Comparison of ENCODE assay signal across 18 cellular contexts in genomic region chr12:54502485-54502884, GRCh38. TPM values are rescaled to one million over a fixed set of nuclear protein-coding genes. Genes with fewer than 3 reads are reported as not detected.
DNase-seq lines count a peak whose midpoint lies in the region; ATAC-seq, FAIRE-seq and TF ChIP-seq lines count a peak whose summit lies in the region.
"Had no signal": no experiment of that assay in that cellular context is flagged by ENCODE, and none has a peak within 500 bp of the region (broad histone marks: within the 10 kb centered on the region; RNA-seq: fewer than 3 reads in every experiment).

No MANE protein-coding gene starts in this region.

- FAIRE-seq in frontal cortex (lab: Jason Lieb, UNC), result no peak
- FAIRE-seq: K562 had no signal

- H3K9me3 ChIP-seq in DND-41 (ENCODE audit: insufficient read depth, low read length, severe bottlenecking), result no peaks in the 10 kb centered on the region
- H3K9me3 ChIP-seq: heart right ventricle, thoracic aorta had no signal

- H4K20me1 ChIP-seq in DND-41 (ENCODE audit: insufficient read depth, low read length), result 0 out of 2 replicates have a peak, but pooled peaks cover 4% of the 10 kb centered on the region

- no peaks in the 10 kb centered on the region for H3K27me3 Mint-ChIP-seq in activated T-cell treated with anti-CD3 and anti-CD28 coated beads, Interleukin-2, amount 50 U/mL, for 24 hours
- H3K27me3 Mint-ChIP-seq in activated CD8-positive, alpha-beta T cell treated with anti-CD3 and anti-CD28 coated beads for 36 hours, result no peaks in the 10 kb centered on the region
- no peaks in the 10 kb centered on the region for H3K27me3 Mint-ChIP-seq in naive B cell

- TF ChIP-seq CTCF in DND-41 (IDR thresholded peaks at IDR 0.05; ENCODE audit: borderline replicate concordance, extremely low read depth, low read length, poor library complexity, severe bottlenecking), result no peak
- TF ChIP-seq CTCF in activated CD8-positive, alpha-beta T cell treated with anti-CD3 and anti-CD28 coated beads for 36 hours (IDR thresholded peaks at IDR 0.05), result no peak

- no peak for ATAC-seq in DND-41 (ENCODE audit: insufficient read depth, low read depth)
- no peak for ATAC-seq in activated CD8-positive, alpha-beta T cell treated with anti-CD3 and anti-CD28 coated beads for 36 hours
- no peak for ATAC-seq in naive B cell (ENCODE audit: low read depth in 2 of 2)
- ATAC-seq in GM18858 (IDR thresholded peaks at IDR 0.05; ENCODE audit: unreplicated experiment), result no peak
- ATAC-seq: heart right ventricle, K562 had no signal

- H2AFZ ChIP-seq in DND-41 (ENCODE audit: low read depth, low read length), result no peak overlapping the region

- H3K4me2 ChIP-seq in DND-41 (ENCODE audit: insufficient read depth, low read length), result peak overlapping the region; percentile 7; the same call in 1 of the 2 replicates

- peaks cover 55% of the 10 kb centered on the region for H3K36me3 ChIP-seq in DND-41 (ENCODE audit: insufficient read depth, low read length)
- H3K36me3 ChIP-seq: thoracic aorta had no signal

- CTCF ChIA-PET in activated CD8-positive, alpha-beta T cell treated with anti-CD3 and anti-CD28 coated beads for 36 hours (lab: Charles Lee), result interaction anchor here (1.0 to 1.6 kb wide), 2 partner anchors 24 to 103 kb away, joined by 6 to 7 read pairs; no protein-coding TSS in a partner anchor

- no peak overlapping the region for H3K4me3 ChIP-seq in DND-41 (ENCODE audit: low read depth in 1 of 2, low read length in 2 of 2)
- H3K4me3 ChIP-seq: heart right ventricle, K562, thoracic aorta had no signal

- DNase-seq in activated T-cell treated with anti-CD3 and anti-CD28 coated beads, Interleukin-2, amount 50 U/mL, for 24 hours, result no peak
- DNase-seq in activated T-cell treated with anti-CD3 and anti-CD28 coated beads, Interleukin-2, amount 50 U/mL, for 1 hour, result no peak
- no peak for DNase-seq in DND-41
- DNase-seq in activated CD8-positive, alpha-beta T cell treated with anti-CD3 and anti-CD28 coated beads for 36 hours, result no peak
- DNase-seq in naive B cell, result no peak
- no peak for DNase-seq in NCI-H2196 (lab: John Stamatoyannopoulos, UW; ENCODE audit: unreplicated experiment)
- DNase-seq in frontal cortex (ENCODE audit: low spot score in 2 of 2), result no peak
- DNase-seq: ACHN; heart right ventricle; MV-4-11; NCI-H2029; NCI-H510A; NK-92 treated with Interleukin-12 subunit alpha and Interleukin-12 subunit beta, amount 100 ng/mL, for 24 hours; RPMI8226; stimulated activated CD4-positive, alpha-beta T cell treated with anti-CD3 and anti-CD28 coated beads, Interleukin-12 subunit alpha, Interleukin-12 subunit beta, amount 100 ng/mL, for 4 hours had no signal

- no peaks in the 10 kb centered on the region for H3K9me3 Mint-ChIP-seq in activated T-cell treated with anti-CD3 and anti-CD28 coated beads, Interleukin-2, amount 50 U/mL, for 24 hours
- no peaks in the 10 kb centered on the region for H3K9me3 Mint-ChIP-seq in activated CD8-positive, alpha-beta T cell treated with anti-CD3 and anti-CD28 coated beads for 36 hours
- H3K9me3 Mint-ChIP-seq in naive B cell, result no peaks in the 10 kb centered on the region

- no peak overlapping the region for H3K4me3 Mint-ChIP-seq in activated T-cell treated with anti-CD3 and anti-CD28 coated beads, Interleukin-2, amount 50 U/mL, for 24 hours
- H3K4me3 Mint-ChIP-seq in activated CD8-positive, alpha-beta T cell treated with anti-CD3 and anti-CD28 coated beads for 36 hours, result no peak overlapping the region
- H3K4me3 Mint-ChIP-seq in naive B cell, result peak overlapping the region in 5 of 8 donors; percentile 1 to 78 (median 42)

- intact Hi-C loops in activated CD8-positive, alpha-beta T cell treated with anti-CD3 and anti-CD28 coated beads for 36 hours (cut with micrococcal nuclease), result no loop called here

- H3K9ac ChIP-seq in DND-41 (ENCODE audit: low read depth, low read length), result no peak overlapping the region

- peak overlapping the region; percentile 37; the same call in 1 of the 2 replicates for H3K27ac ChIP-seq in DND-41 (ENCODE audit: low read length)
- H3K27ac ChIP-seq: heart right ventricle, thoracic aorta had no signal

- POLR2A ChIA-PET in activated CD8-positive, alpha-beta T cell treated with anti-CD3 and anti-CD28 coated beads for 36 hours (lab: Charles Lee), result no interaction called here

- H3K27me3 ChIP-seq in DND-41 (ENCODE audit: insufficient read depth, low read length, poor library complexity), result no peaks in the 10 kb centered on the region

- H3K36me3 Mint-ChIP-seq in activated T-cell treated with anti-CD3 and anti-CD28 coated beads, Interleukin-2, amount 50 U/mL, for 24 hours (ENCODE audit: low read depth), result peaks cover 78% of the 10 kb centered on the region
- H3K36me3 Mint-ChIP-seq in activated CD8-positive, alpha-beta T cell treated with anti-CD3 and anti-CD28 coated beads for 36 hours (ENCODE audit: low read depth), result peaks cover 43% of the 10 kb centered on the region
- peaks cover 9 to 36% of the 10 kb centered on the region in 2 donors for H3K36me3 Mint-ChIP-seq in naive B cell

- peaks cover 62% of the 10 kb centered on the region for H3K79me2 ChIP-seq in DND-41 (ENCODE audit: insufficient read depth, low read length)

- peaks cover 57% of the 10 kb centered on the region for H3K4me1 Mint-ChIP-seq in activated T-cell treated with anti-CD3 and anti-CD28 coated beads, Interleukin-2, amount 50 U/mL, for 24 hours (ENCODE audit: low read depth)
- H3K4me1 Mint-ChIP-seq in activated CD8-positive, alpha-beta T cell treated with anti-CD3 and anti-CD28 coated beads for 36 hours (ENCODE audit: low read depth), result peaks cover 52% of the 10 kb centered on the region
- peaks cover 36 to 69% (median 54%) of the 10 kb centered on the region in 3 donors for H3K4me1 Mint-ChIP-seq in naive B cell

- H3K27ac Mint-ChIP-seq in activated T-cell treated with anti-CD3 and anti-CD28 coated beads, Interleukin-2, amount 50 U/mL, for 24 hours, result peak overlapping the region; percentile 85
- peak overlapping the region; percentile 57 for H3K27ac Mint-ChIP-seq in activated CD8-positive, alpha-beta T cell treated with anti-CD3 and anti-CD28 coated beads for 36 hours
- H3K27ac Mint-ChIP-seq in naive B cell, result peak overlapping the region in 3 of 6 donors; percentile 24 to 69 (median 59)

- H3K4me1 ChIP-seq in DND-41 (ENCODE audit: insufficient read depth, low read length), result peaks cover 48% of the 10 kb centered on the region

RNA-seq across cellular contexts. Expression of gene NCKAP1L, which starts 4.9 kb away (rescaled TPM):
- total RNA-seq in activated CD8-positive, alpha-beta T cell treated with anti-CD3 and anti-CD28 coated beads for 36 hours, result 10 to 100 TPM; 87.6 to 92.9 TPM
- polyA plus RNA-seq in naive B cell (ENCODE audit: low read depth in 6 of 6), result 100 to 1,000 TPM; 122 to 157 (median 140) TPM
- 2.4 TPM for total RNA-seq in frontal cortex

RNA-seq across cellular contexts. Expression of gene GTSF1, which starts 29.1 kb away (rescaled TPM):
- total RNA-seq in activated CD8-positive, alpha-beta T cell treated with anti-CD3 and anti-CD28 coated beads for 36 hours, result 1 to 10 TPM; 6.9 to 9.4 TPM
- 10 to 100 TPM in 2 of 6 donors, 1 to 10 TPM in 4; 7.9 to 36.6 (median 9.5) TPM for polyA plus RNA-seq in naive B cell (ENCODE audit: low read depth in 6 of 6)
- total RNA-seq in frontal cortex, result not detected
- total RNA-seq: thoracic aorta had no signal

RNA-seq across cellular contexts. Expression of gene PDE1B, which starts 46.9 kb away (rescaled TPM):
- total RNA-seq in activated CD8-positive, alpha-beta T cell treated with anti-CD3 and anti-CD28 coated beads for 36 hours, result 1 to 10 TPM; 5.2 to 5.6 TPM
- polyA plus RNA-seq in naive B cell (ENCODE audit: low read depth in 6 of 6), result under 1 TPM in 5 of 6 donors, not detected in 1; 0.05 to 0.11 (median 0.07) TPM
- 7.3 TPM for total RNA-seq in frontal cortex

Comparison
In these comparisons a context has a peak if more than half of its experiments do, and no peak if none do; other contexts are left out.
1. H3K4me3 Mint-ChIP-seq: peak in naive B cell (5 of 8); none in activated T-cell treated with anti-CD3 and anti-CD28 coated beads, Interleukin-2, amount 50 U/mL, for 24 hours (single experiment) and activated CD8-positive, alpha-beta T cell treated with anti-CD3 and anti-CD28 coated beads for 36 hours (single experiment).
2. RNA of gene NCKAP1L, which starts 4.9 kb away (total RNA-seq): 87.6 to 92.9 TPM in activated CD8-positive, alpha-beta T cell treated with anti-CD3 and anti-CD28 coated beads for 36 hours; 2.4 TPM in frontal cortex (single experiment); every median in the first group is over 10 times any median in the second.